8 cellular contexts compared by ENCODE assay signal in genomic region chrX:155027509-155028066, GRCh38. TPM values are rescaled to one million over a fixed set of nuclear protein-coding genes. Genes with fewer than 3 reads are reported as not detected.
DNase-seq lines count a peak whose midpoint lies in the region; ATAC-seq and TF ChIP-seq lines count a peak whose summit lies in the region.

No MANE protein-coding gene starts in this region.

- H3K4me2 ChIP-seq in trophoblast cell (ENCODE audit: low read length) = peak overlapping the region; percentile 65

- H2BK120ac ChIP-seq in trophoblast cell (ENCODE audit: insufficient read depth, low read length, poor library complexity) = peak overlapping the region; percentile 22

- peaks cover 5% of the 10 kb centered on the region for H3K79me2 ChIP-seq in trophoblast cell (ENCODE audit: control insufficient read depth, insufficient read depth, low read length, poor library complexity)

- H3K27ac Mint-ChIP-seq in activated naive CD8-positive, alpha-beta T cell = peak overlapping the region; percentile 96
- peak overlapping the region; percentile 96 for H3K27ac Mint-ChIP-seq in glutamatergic neuron (ENCODE audit: unreplicated experiment)

- no peak for DNase-seq in activated CD4-positive, CD25-positive, alpha-beta regulatory T cell (lab: John Stamatoyannopoulos, UW)
- DNase-seq in NCI-H128 (lab: John Stamatoyannopoulos, UW; ENCODE audit: unreplicated experiment) (peak; percentile 4), glutamatergic neuron (no peak), trophoblast cell (peak; percentile 2 to 48), D341Med (ENCODE audit: low spot score) (no peak)

- no peak overlapping the region for H2BK12ac ChIP-seq in trophoblast cell (ENCODE audit: low read length)

- H3K4me3 Mint-ChIP-seq in activated naive CD8-positive, alpha-beta T cell = peak overlapping the region; percentile 93
- peak overlapping the region; percentile 86 for H3K4me3 Mint-ChIP-seq in glutamatergic neuron (ENCODE audit: unreplicated experiment)

- no peak overlapping the region for H2BK5ac ChIP-seq in trophoblast cell (ENCODE audit: low read depth, low read length, poor library complexity)

- no peaks in the 10 kb centered on the region for H3K9me3 ChIP-seq in trophoblast cell (ENCODE audit: insufficient read depth, low read depth, low read length)

- no peak for TF ChIP-seq CTCF in glutamatergic neuron (IDR thresholded peaks at IDR 0.05; ENCODE audit: partially characterized antibody, unreplicated experiment)

- H3K4me1 Mint-ChIP-seq in activated naive CD8-positive, alpha-beta T cell (ENCODE audit: low read depth) = peaks cover 25% of the 10 kb centered on the region
- H3K4me1 Mint-ChIP-seq in glutamatergic neuron (ENCODE audit: low read depth, unreplicated experiment) = peaks cover 5% of the 10 kb centered on the region

- H3K23ac ChIP-seq in trophoblast cell (ENCODE audit: low read length) = no peak overlapping the region

- H3K27me3 ChIP-seq in trophoblast cell (ENCODE audit: insufficient read depth, low read length) = no peaks in the 10 kb centered on the region

- no peaks in the 10 kb centered on the region for H3K27me3 Mint-ChIP-seq in activated naive CD8-positive, alpha-beta T cell
- H3K27me3 Mint-ChIP-seq in glutamatergic neuron (ENCODE audit: unreplicated experiment) = peaks cover 4% of the 10 kb centered on the region

- WGBS in trophoblast cell (ENCODE audit: extremely low coverage, insufficient coverage, insufficient read length) = no CpG with 5 or more reads among the region's 14 CpGs

- H3K4me3 ChIP-seq in trophoblast cell (ENCODE audit: low read depth, low read length) = peak overlapping the region; percentile 75

- peak overlapping the region; percentile 79 for H4K8ac ChIP-seq in trophoblast cell (ENCODE audit: low read depth, low read length)

- H3K79me1 ChIP-seq in trophoblast cell (ENCODE audit: low read length) = peaks cover 5% of the 10 kb centered on the region

- H3K4ac ChIP-seq in trophoblast cell (ENCODE audit: low read depth, low read length) = no peak overlapping the region

- peak overlapping the region; percentile 72 for H3K14ac ChIP-seq in trophoblast cell (ENCODE audit: low read length)

- H3K18ac ChIP-seq in trophoblast cell (ENCODE audit: low read length) = no peak overlapping the region

- peak; percentile 33 for ATAC-seq in activated CD4-positive, CD25-positive, alpha-beta regulatory T cell treated with anti-CD3 and anti-CD28 coated beads, Interleukin-2, amount 50 U/mL, for 24 hours
- no peak for ATAC-seq in GM18511 (IDR thresholded peaks at IDR 0.05; ENCODE audit: unreplicated experiment)

- no peaks in the 10 kb centered on the region for H3K9me3 Mint-ChIP-seq in activated naive CD8-positive, alpha-beta T cell (ENCODE audit: low read depth)
- no peaks in the 10 kb centered on the region for H3K9me3 Mint-ChIP-seq in glutamatergic neuron (ENCODE audit: unreplicated experiment)

- H4K12ac ChIP-seq in trophoblast cell (ENCODE audit: low read depth, low read length) = peak overlapping the region; percentile 12

- no peak overlapping the region for H2AK5ac ChIP-seq in trophoblast cell (ENCODE audit: low read length)

- H3K27ac ChIP-seq in trophoblast cell (ENCODE audit: low read depth, low read length) = peak overlapping the region; percentile 98

- H3K36me3 Mint-ChIP-seq in activated naive CD8-positive, alpha-beta T cell = peaks cover 3% of the 10 kb centered on the region
- H3K36me3 Mint-ChIP-seq in glutamatergic neuron (ENCODE audit: unreplicated experiment) = no peaks in the 10 kb centered on the region

- H3K36me3 ChIP-seq in trophoblast cell (ENCODE audit: control insufficient read depth in 1 of 2, insufficient read depth in 2 of 2, low read length in 2 of 2) = no peaks in the 10 kb centered on the region

- H2AFZ ChIP-seq in trophoblast cell (ENCODE audit: insufficient read depth, low read length, poor library complexity) = no peak overlapping the region

- peak overlapping the region; percentile 81 for H4K91ac ChIP-seq in trophoblast cell (ENCODE audit: low read depth, low read length)

- no peaks in the 10 kb centered on the region for H3K4me1 ChIP-seq in trophoblast cell (ENCODE audit: control insufficient read depth in 1 of 2, insufficient read depth in 2 of 2, low read length in 2 of 2)

- H3K9ac ChIP-seq in trophoblast cell (ENCODE audit: low read length) = peak overlapping the region; percentile 85

RNA-seq across cellular contexts. Expression of gene FUNDC2, which starts 0.9 kb away (rescaled TPM):
- 83.9 TPM for total RNA-seq in glutamatergic neuron (ENCODE audit: unreplicated experiment)
- 37.6 and 39.1 TPM in 2 replicates for polyA plus RNA-seq in trophoblast cell (2013)

RNA-seq across cellular contexts. Expression of gene F8, which starts 5.1 kb away (rescaled TPM):
- 1.8 TPM for total RNA-seq in glutamatergic neuron (ENCODE audit: unreplicated experiment)
- polyA plus RNA-seq in trophoblast cell (2013) = 0.60 and 0.92 TPM in 2 replicates

RNA-seq across cellular contexts. Expression of gene CMC4, which starts 43.3 kb away (rescaled TPM):
- total RNA-seq in glutamatergic neuron (ENCODE audit: unreplicated experiment) = 1.8 TPM
- 11.3 and 12.8 TPM in 2 replicates for polyA plus RNA-seq in trophoblast cell (2013)

RNA-seq across cellular contexts. Expression of gene MTCP1, which starts 43.3 kb away (rescaled TPM):
- total RNA-seq in glutamatergic neuron (ENCODE audit: unreplicated experiment) = 9.5 TPM
- polyA plus RNA-seq in trophoblast cell (2013) = 21.9 and 23.6 TPM in 2 replicates

RNA-seq across cellular contexts. Expression of gene BRCC3, which starts 43.7 kb away (rescaled TPM):
- 21.9 TPM for total RNA-seq in glutamatergic neuron (ENCODE audit: unreplicated experiment)
- 15.5 and 15.6 TPM in 2 replicates for polyA plus RNA-seq in trophoblast cell (2013)

Comparison
In these comparisons a context has a peak if more than half of its experiments do, and no peak if none do; other contexts are left out.
1. DNase-seq: peak in NCI-H128 (single experiment) and trophoblast cell (2 of 2); none in activated CD4-positive, CD25-positive, alpha-beta regulatory T cell (0 of 4), glutamatergic neuron (single experiment) and D341Med (single experiment).